ENCODE assay signal across 11 cellular contexts in genomic region chr2:168212167-168212566, GRCh38. TPM values are rescaled to one million over a fixed set of nuclear protein-coding genes. Genes with fewer than 3 reads are reported as not detected.
DNase-seq lines count a peak whose midpoint lies in the region; ATAC-seq and TF ChIP-seq lines count a peak whose summit lies in the region.
"Had no signal": no experiment of that assay in that cellular context is flagged by ENCODE, and none has a peak within 500 bp of the region (broad histone marks: within the 10 kb centered on the region; RNA-seq: fewer than 3 reads in every experiment).

No MANE protein-coding gene starts in this region.

- intact Hi-C loops in left colon (cut with DNase I, micrococcal nuclease): no loop called here

- H3K4me1 Mint-ChIP-seq in activated naive CD4-positive, alpha-beta T cell treated with anti-CD3 and anti-CD28 coated beads, Interleukin-2, amount 10 ng/mL, durations not matched to agents 7 days and 5 days: peaks cover 40% of the 10 kb centered on the region
- peaks cover 50% of the 10 kb centered on the region for H3K4me1 Mint-ChIP-seq in activated CD4-positive, alpha-beta memory T cell treated with anti-CD3 and anti-CD28 coated beads, Interleukin-2, amount 10 ng/mL, durations not matched to agents 7 days and 5 days
- peaks cover 52% of the 10 kb centered on the region for H3K4me1 Mint-ChIP-seq in osteocyte (ENCODE audit: unreplicated experiment)

- H3K36me3 Mint-ChIP-seq in activated naive CD4-positive, alpha-beta T cell treated with anti-CD3 and anti-CD28 coated beads, Interleukin-2, amount 10 ng/mL, durations not matched to agents 7 days and 5 days: peaks cover 18% of the 10 kb centered on the region
- H3K36me3 Mint-ChIP-seq in activated CD4-positive, alpha-beta memory T cell treated with anti-CD3 and anti-CD28 coated beads, Interleukin-2, amount 10 ng/mL, durations not matched to agents 7 days and 5 days (ENCODE audit: low read depth): peaks cover 16% of the 10 kb centered on the region
- peaks cover 10% of the 10 kb centered on the region for H3K36me3 Mint-ChIP-seq in osteocyte (ENCODE audit: unreplicated experiment)
- H3K36me3 Mint-ChIP-seq: naive B cell had no signal

- peaks cover 10 to 26% (median 23%) of the 10 kb centered on the region in 4 donors for H3K4me1 ChIP-seq in upper lobe of left lung

- H3K36me3 ChIP-seq in upper lobe of left lung: no peaks in the 10 kb centered on the region

- H3K27me3 Mint-ChIP-seq in activated naive CD4-positive, alpha-beta T cell treated with anti-CD3 and anti-CD28 coated beads, Interleukin-2, amount 10 ng/mL, durations not matched to agents 7 days and 5 days: no peaks in the 10 kb centered on the region
- H3K27me3 Mint-ChIP-seq in activated CD4-positive, alpha-beta memory T cell treated with anti-CD3 and anti-CD28 coated beads, Interleukin-2, amount 10 ng/mL, durations not matched to agents 7 days and 5 days: no peaks in the 10 kb centered on the region
- no peaks in the 10 kb centered on the region for H3K27me3 Mint-ChIP-seq in osteocyte (ENCODE audit: unreplicated experiment)
- H3K27me3 Mint-ChIP-seq: naive B cell had no signal

- no peak overlapping the region for H3K4me3 ChIP-seq in upper lobe of left lung

- ATAC-seq in left colon: peak; percentile 24
- ATAC-seq in upper lobe of left lung (ENCODE audit: low FRiP score in 2 of 2): no peak

- CTCF ChIA-PET in activated naive CD4-positive, alpha-beta T cell treated with anti-CD3 and anti-CD28 coated beads, Interleukin-2, amount 10 ng/mL, durations not matched to agents 7 days and 5 days (lab: Charles Lee): interaction anchor here (0.8 to 1.1 kb wide), 2 partner anchors 51 to 54 kb away, joined by 3 to 4 read pairs; no protein-coding TSS in a partner anchor
- CTCF ChIA-PET in activated CD4-positive, alpha-beta memory T cell treated with anti-CD3 and anti-CD28 coated beads, Interleukin-2, amount 10 ng/mL, durations not matched to agents 7 days and 5 days (lab: Charles Lee): interaction anchor here (1.0 to 1.6 kb wide), 2 partner anchors 17 to 51 kb away, joined by 3 read pairs; no protein-coding TSS in a partner anchor

- POLR2A ChIA-PET in activated CD4-positive, alpha-beta memory T cell treated with anti-CD3 and anti-CD28 coated beads, Interleukin-2, amount 10 ng/mL, durations not matched to agents 7 days and 5 days (lab: Charles Lee): interaction anchor here (0.6 to 2.8 kb wide), 5 partner anchors 10 to 241 kb away, joined by 3 to 31 read pairs (median 3); partner anchors contain the start of gene STK39

- TF ChIP-seq POLR2A in upper lobe of left lung (IDR thresholded peaks at IDR 0.05): no peak

- H3K27ac ChIP-seq in upper lobe of left lung: peak overlapping the region in 3 of 4 donors; percentile 46 to 74 (median 65)

- DNase-seq in activated naive CD4-positive, alpha-beta T cell treated with anti-CD3 and anti-CD28 coated beads, Interleukin-2, amount 10 ng/mL, durations not matched to agents 7 days and 5 days: no peak
- DNase-seq in activated naive CD4-positive, alpha-beta T cell treated with anti-CD3 and anti-CD28 coated beads, Interleukin-2, amount 50 U/mL, for 16 hours: no peak
- no peak for DNase-seq in activated CD4-positive, alpha-beta memory T cell treated with anti-CD3 and anti-CD28 coated beads, Interleukin-2, amount 10 ng/mL, durations not matched to agents 7 days and 5 days
- DNase-seq in left colon (no peak), upper lobe of left lung (no peak), osteocyte (ENCODE audit: extremely low spot score, unreplicated experiment) (no peak), NOMO-1 (lab: John Stamatoyannopoulos, UW; ENCODE audit: unreplicated experiment in 2 of 2) (no peak), HPDE6-E6E7 (ENCODE audit: extremely low spot score) (no peak)
- DNase-seq: AML-193, naive B cell, NCI-H1092 treated with DMSO at 0.1 percent for 48 hours had no signal

- 38 to 58% methylated on average over 4 of the region's 4 CpGs for WGBS in upper lobe of left lung, 2 donors

- H3K27me3 ChIP-seq in upper lobe of left lung: no peaks in the 10 kb centered on the region

- H3K9me3 ChIP-seq in upper lobe of left lung: no peaks in the 10 kb centered on the region

- TF ChIP-seq CTCF in upper lobe of left lung (IDR thresholded peaks at IDR 0.05) (no peak), osteocyte (IDR thresholded peaks at IDR 0.05) (no peak)

- no peaks in the 10 kb centered on the region for H3K9me3 Mint-ChIP-seq in activated naive CD4-positive, alpha-beta T cell treated with anti-CD3 and anti-CD28 coated beads, Interleukin-2, amount 10 ng/mL, durations not matched to agents 7 days and 5 days
- peaks cover 1% of the 10 kb centered on the region for H3K9me3 Mint-ChIP-seq in activated CD4-positive, alpha-beta memory T cell treated with anti-CD3 and anti-CD28 coated beads, Interleukin-2, amount 10 ng/mL, durations not matched to agents 7 days and 5 days
- H3K9me3 Mint-ChIP-seq in osteocyte (ENCODE audit: unreplicated experiment): no peaks in the 10 kb centered on the region
- H3K9me3 Mint-ChIP-seq: naive B cell had no signal

- TF ChIP-seq EP300 in upper lobe of left lung (IDR thresholded peaks at IDR 0.05): peak in 1 of 4 donors; percentile 50

- peak overlapping the region; percentile 66 for H3K27ac Mint-ChIP-seq in activated naive CD4-positive, alpha-beta T cell treated with anti-CD3 and anti-CD28 coated beads, Interleukin-2, amount 10 ng/mL, durations not matched to agents 7 days and 5 days
- H3K27ac Mint-ChIP-seq in activated CD4-positive, alpha-beta memory T cell treated with anti-CD3 and anti-CD28 coated beads, Interleukin-2, amount 10 ng/mL, durations not matched to agents 7 days and 5 days: peak overlapping the region; percentile 64
- no peak overlapping the region for H3K27ac Mint-ChIP-seq in osteocyte (ENCODE audit: unreplicated experiment)

- no peak overlapping the region for H3K4me3 Mint-ChIP-seq in activated naive CD4-positive, alpha-beta T cell treated with anti-CD3 and anti-CD28 coated beads, Interleukin-2, amount 10 ng/mL, durations not matched to agents 7 days and 5 days
- H3K4me3 Mint-ChIP-seq in activated CD4-positive, alpha-beta memory T cell treated with anti-CD3 and anti-CD28 coated beads, Interleukin-2, amount 10 ng/mL, durations not matched to agents 7 days and 5 days: no peak overlapping the region
- no peak overlapping the region for H3K4me3 Mint-ChIP-seq in osteocyte (ENCODE audit: unreplicated experiment)

RNA-seq across cellular contexts. Expression of gene STK39, which starts 35.2 kb away (rescaled TPM):
- total RNA-seq in activated CD4-positive, alpha-beta memory T cell treated with anti-CD3 and anti-CD28 coated beads, Interleukin-2, amount 10 ng/mL, durations not matched to agents 7 days and 5 days: 10 to 100 TPM; 43.0 to 45.5 TPM
- total RNA-seq in left colon (10 to 100 TPM; 50.4 to 53.2 TPM), upper lobe of left lung (10 to 100 TPM in 4 of 6 donors, 1 to 10 TPM in 2; 7.9 to 18.8 (median 12.1) TPM), osteocyte (26.9 and 27.8 TPM in 2 replicates)
